In the genomic region with DNA sequence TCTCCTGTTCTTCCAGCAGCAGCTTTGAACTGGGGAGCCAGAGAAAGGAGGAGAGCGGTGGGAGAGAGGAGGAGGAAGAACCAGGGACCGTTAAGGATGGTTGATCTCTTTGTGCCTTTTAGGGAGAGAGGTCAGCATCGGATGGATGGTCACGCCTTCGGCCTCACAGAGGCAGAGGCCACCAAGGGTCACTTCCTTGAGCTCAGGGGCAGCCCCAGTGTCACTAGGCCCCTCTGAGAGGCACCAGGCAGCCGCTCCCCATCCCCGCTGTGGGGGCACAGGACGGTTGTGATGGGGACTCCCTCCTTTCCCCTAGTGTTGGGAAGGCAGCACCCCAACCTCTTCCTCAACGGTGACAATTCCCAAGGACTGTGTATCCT, we compare ENCODE assay signal across 17 cellular contexts.
DNase-seq lines count a peak whose midpoint lies in the region; ATAC-seq, FAIRE-seq and TF ChIP-seq lines count a peak whose summit lies in the region.
"Had no signal": no experiment of that assay in that cellular context is flagged by ENCODE, and none has a peak within 500 bp of the region (broad histone marks: within the 10 kb centered on the region; RNA-seq: fewer than 3 reads in every experiment).

No MANE protein-coding gene starts in this region.

- BruUV-seq in K562 (replicated peaks; lab: Mats Ljungman, UMichigan), result no TSS peak

- no peak overlapping the region for H3K4me3 ChIP-seq in K562
- H3K4me3 ChIP-seq in spleen, result no peak overlapping the region

- CTCF ChIA-PET in K562 (lab: Yijun Ruan, JAX; ENCODE audit: low intra/inter-chr PET ratio), result no interaction called here

- POLR2A ChIA-PET in K562 (lab: Yijun Ruan, JAX), result interaction anchor here (0.8 kb wide), 1 partner anchor 69 kb away, joined by 3 read pairs; no protein-coding TSS in a partner anchor

- TF ChIP-seq POLR2A in K562 (conservative IDR thresholded peaks at IDR 0.05) (no peak), spleen (IDR thresholded peaks at IDR 0.05) (no peak)

- TF ChIP-seq CTCF in K562 (IDR thresholded peaks at IDR 0.05 in 2 of 3, conservative IDR thresholded peaks at IDR 0.05 in 1 of 3; ENCODE audit: insufficient read depth in 2 of 3, low read depth in 1 of 3, low read length in 3 of 3) (no peak), neural crest cell (conservative IDR thresholded peaks at IDR 0.05) (no peak), spleen (IDR thresholded peaks at IDR 0.05 in 8 of 11, conservative IDR thresholded peaks at IDR 0.05 in 3 of 11) (no peak)

- FAIRE-seq in K562 (lab: Jason Lieb, UNC), result no peak
- FAIRE-seq: A204.1, H54 had no signal

- peaks cover 59% of the 10 kb centered on the region for H3K4me1 Mint-ChIP-seq in neural crest cell
- H3K4me1 Mint-ChIP-seq: B cell had no signal

- no peak for ATAC-seq in Right ventricle myocardium superior (ENCODE audit: poor library complexity)
- ATAC-seq in K562, result no peak
- ATAC-seq in stimulated activated naive CD8-positive, alpha-beta T cell treated with anti-CD3 and anti-CD28 coated beads, Interleukin-15, Interleukin-2, amounts not matched to agents 100 U/mL and 50 U/mL, for 24 hours, result no peak
- ATAC-seq: HCT116 had no signal

- H3K9me1 ChIP-seq in K562 (ENCODE audit: control insufficient read depth, insufficient read depth, low read length), result no peaks in the 10 kb centered on the region

- peaks cover 55 to 60% of the 10 kb centered on the region in 2 experiments for H3K27me3 ChIP-seq in K562 (ENCODE audit: control insufficient read depth in 2 of 2, insufficient read depth in 2 of 2, low read length in 2 of 2)
- H3K27me3 ChIP-seq in spleen (replicated peaks in 1 of 7), result peaks cover 0 to 28% (median 3%) of the 10 kb centered on the region in 7 donors

- H3K27me3 Mint-ChIP-seq in neural crest cell (ENCODE audit: low read depth), result no peaks in the 10 kb centered on the region
- H3K27me3 Mint-ChIP-seq: CD4-positive, alpha-beta T cell had no signal

- H3K27ac Mint-ChIP-seq in neural crest cell (ENCODE audit: unreplicated experiment), result peak overlapping the region; percentile 64
- H3K27ac Mint-ChIP-seq: B cell; CD4-positive, alpha-beta T cell had no signal

- H3K4me3 Mint-ChIP-seq in neural crest cell, result peak overlapping the region; percentile 64
- H3K4me3 Mint-ChIP-seq: B cell; CD4-positive, alpha-beta T cell had no signal

- no peak overlapping the region for H3K9ac ChIP-seq in K562 (ENCODE audit: insufficient read depth in 1 of 2, low read depth in 2 of 2, low read length in 2 of 2)

- 3% methylated on average over 9 of the region's 9 CpGs for WGBS in K562 (ENCODE audit: insufficient coverage, low coverage, missing lambda C conversion rate)
- WGBS in spleen, 5 donors, result 71 to 87% (median 81%) methylated on average over 8 to 9 of the region's 9 CpGs

- H3K27ac ChIP-seq in K562 (ENCODE audit: extremely low read depth, low read depth, low read length) (no peak overlapping the region), spleen (no peak overlapping the region)
- H3K27ac ChIP-seq: HL-60 had no signal

- no peak for TF ChIP-seq EP300 in K562 (IDR thresholded peaks at IDR 0.05; ENCODE audit: low read length)

- H3K4me1 ChIP-seq in K562 (replicated peaks in 1 of 2; ENCODE audit: control insufficient read depth in 2 of 2, insufficient read depth in 2 of 2, low read length in 2 of 2) (peaks cover 0 to 3% of the 10 kb centered on the region in 2 experiments; a peak in 1 of 5 replicates), spleen (no peaks in the 10 kb centered on the region)

- peaks cover 5% of the 10 kb centered on the region for H4K20me1 ChIP-seq in K562 (replicated peaks; ENCODE audit: control insufficient read depth, insufficient read depth, low read length)

- H3K36me3 Mint-ChIP-seq in neural crest cell (ENCODE audit: low read depth), result peaks cover 10% of the 10 kb centered on the region

- no peaks in the 10 kb centered on the region for H3K79me2 ChIP-seq in K562 (ENCODE audit: control insufficient read depth, insufficient read depth, low read length)

- no peaks in the 10 kb centered on the region for H3K36me3 ChIP-seq in K562 (ENCODE audit: control insufficient read depth, insufficient read depth, low read length)
- no peaks in the 10 kb centered on the region for H3K36me3 ChIP-seq in spleen

- in situ Hi-C loops in K562 (cut with MboI), result no loop called here

- H3K9me3 Mint-ChIP-seq in neural crest cell, result peaks cover 3% of the 10 kb centered on the region
- H3K9me3 Mint-ChIP-seq: CD4-positive, alpha-beta T cell had no signal

- H2AFZ ChIP-seq in K562 (ENCODE audit: low read depth, low read length), result no peak overlapping the region

- peak; percentile 49 for DNase-seq in cardiac septum (ENCODE audit: low spot score)
- no peak for DNase-seq in Right ventricle myocardium superior
- DNase-seq in K562 (ENCODE audit: extremely low read depth in 1 of 4, low spot score in 3 of 4), result no peak
- DNase-seq in neural crest cell (ENCODE audit: low read depth, low spot score), result no peak
- peak; percentile 25 for DNase-seq in spleen
- no peak for DNase-seq in NCI-H2227 treated with DMSO at 0.1 percent for 48 hours (lab: John Stamatoyannopoulos, UW)
- no peak for DNase-seq in NCI-H187 treated with DMSO at 0.1 percent for 48 hours (lab: John Stamatoyannopoulos, UW)
- no peak for DNase-seq in stimulated activated naive CD8-positive, alpha-beta T cell treated with anti-CD3 and anti-CD28 coated beads, Interleukin-15, Interleukin-2, amounts not matched to agents 100 U/mL and 50 U/mL, for 24 hours
- DNase-seq: C1 segment of cervical spinal cord; Calu3; CD4-positive, alpha-beta T cell; DMS 273 treated with DMSO at 0.1 percent for 48 hours had no signal

- intact Hi-C loops in cardiac septum (cut with DNase I), result no loop called here
- intact Hi-C loops in Right ventricle myocardium superior (cut with DNase I), result no loop called here
- intact Hi-C loops in K562 (cut with micrococcal nuclease), result no loop called here
- intact Hi-C loops in spleen (cut with DNase I; ENCODE audit: low total_unique reads), result no loop called here

- TF ChIP-seq RAD21 in K562 (CRISPR knock-in tag; conservative IDR thresholded peaks at IDR 0.05 in 1 of 2, IDR thresholded peaks at IDR 0.05 in 1 of 2), result no peak

- no peak overlapping the region for H3K4me2 ChIP-seq in K562 (ENCODE audit: insufficient read depth, low read length)

- H3K9me3 ChIP-seq in K562 (replicated peaks; ENCODE audit: control insufficient read depth, insufficient read depth, low read depth, low read length), result no peaks in the 10 kb centered on the region
- H3K9me3 ChIP-seq in spleen, result peaks cover 0 to 20% (median 12%) of the 10 kb centered on the region in 8 donors

TF ChIP-seq in K562, 482 proteins besides CTCF, POLR2A, EP300 and RAD21:
- TF ChIP-seq FOXJ3 (CRISPR knock-in tag; IDR thresholded peaks at IDR 0.05), result no peak
- peak; percentile 3; the same call in 1 of the 2 replicates for TF ChIP-seq EZH2 (IDR thresholded peaks at IDR 0.05; ENCODE audit: borderline replicate concordance, low read depth, low read length)
TF ChIP-seq in K562: peak in this region for 1.

Comparison
In these comparisons a context has a peak if more than half of its experiments do, and no peak if none do; other contexts are left out.
1. DNase-seq: peak in cardiac septum (single experiment) and spleen (single experiment); none in Right ventricle myocardium superior (single experiment), K562 (0 of 4), neural crest cell (single experiment), NCI-H2227 treated with DMSO at 0.1 percent for 48 hours (single experiment), NCI-H187 treated with DMSO at 0.1 percent for 48 hours (single experiment) and stimulated activated naive CD8-positive, alpha-beta T cell treated with anti-CD3 and anti-CD28 coated beads, Interleukin-15, Interleukin-2, amounts not matched to agents 100 U/mL and 50 U/mL, for 24 hours (single experiment).